Comparison of ENCODE assay signal across 1 cellular context in the genomic region with DNA sequence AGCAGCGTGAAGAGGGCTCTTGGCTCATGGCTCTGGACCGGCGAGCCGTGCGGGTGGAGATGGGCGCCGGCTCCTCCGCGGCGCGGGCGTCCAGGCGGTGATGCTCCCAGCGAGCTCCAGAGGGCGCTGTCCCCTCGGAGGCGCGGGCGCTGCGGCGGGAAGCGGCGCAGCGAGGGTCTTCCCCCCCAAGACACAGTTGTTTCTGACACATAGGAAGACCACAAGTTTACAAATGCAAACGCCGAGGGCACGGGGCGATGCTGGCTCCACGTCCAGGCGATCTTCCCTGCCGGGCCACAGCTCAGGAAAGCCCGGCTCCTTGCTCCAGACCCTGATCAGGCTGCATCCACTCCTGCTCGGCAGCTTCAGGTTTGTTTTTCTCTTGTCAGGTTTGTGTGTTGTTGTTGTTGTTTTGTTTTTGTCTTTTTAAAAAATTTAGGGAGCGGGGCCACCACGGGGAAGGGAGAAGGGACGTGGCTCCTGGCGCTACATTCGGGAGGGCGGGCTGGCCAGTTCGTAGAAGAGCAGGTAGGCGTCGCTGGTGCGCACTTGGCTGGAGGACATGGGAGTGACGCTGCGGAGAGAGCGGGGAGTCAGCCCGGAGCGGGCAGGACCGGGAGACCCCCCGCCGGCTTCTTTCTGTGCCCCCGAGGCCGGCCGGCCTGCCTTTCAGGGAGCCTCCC.
TF ChIP-seq lines count a peak whose summit lies in the region.

No MANE protein-coding gene starts in this region.

TF ChIP-seq in liver, 16 proteins besides CTCF, POLR2A, EP300 and RAD21 (continued from another document):
- TF ChIP-seq, protein P1, sequence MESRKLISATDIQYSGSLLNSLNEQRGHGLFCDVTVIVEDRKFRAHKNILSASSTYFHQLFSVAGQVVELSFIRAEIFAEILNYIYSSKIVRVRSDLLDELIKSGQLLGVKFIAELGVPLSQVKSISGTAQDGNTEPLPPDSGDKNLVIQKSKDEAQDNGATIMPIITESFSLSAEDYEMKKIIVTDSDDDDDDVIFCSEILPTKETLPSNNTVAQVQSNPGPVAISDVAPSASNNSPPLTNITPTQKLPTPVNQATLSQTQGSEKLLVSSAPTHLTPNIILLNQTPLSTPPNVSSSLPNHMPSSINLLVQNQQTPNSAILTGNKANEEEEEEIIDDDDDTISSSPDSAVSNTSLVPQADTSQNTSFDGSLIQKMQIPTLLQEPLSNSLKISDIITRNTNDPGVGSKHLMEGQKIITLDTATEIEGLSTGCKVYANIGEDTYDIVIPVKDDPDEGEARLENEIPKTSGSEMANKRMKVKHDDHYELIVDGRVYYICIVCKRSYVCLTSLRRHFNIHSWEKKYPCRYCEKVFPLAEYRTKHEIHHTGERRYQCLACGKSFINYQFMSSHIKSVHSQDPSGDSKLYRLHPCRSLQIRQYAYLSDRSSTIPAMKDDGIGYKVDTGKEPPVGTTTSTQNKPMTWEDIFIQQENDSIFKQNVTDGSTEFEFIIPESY (IDR thresholded peaks at IDR 0.05), result no peak
- TF ChIP-seq, protein P2, sequence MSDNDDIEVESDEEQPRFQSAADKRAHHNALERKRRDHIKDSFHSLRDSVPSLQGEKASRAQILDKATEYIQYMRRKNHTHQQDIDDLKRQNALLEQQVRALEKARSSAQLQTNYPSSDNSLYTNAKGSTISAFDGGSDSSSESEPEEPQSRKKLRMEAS (IDR thresholded peaks at IDR 0.05), result no peak
- TF ChIP-seq SP1 (IDR thresholded peaks at IDR 0.05) (no peak), HNF4G (IDR thresholded peaks at IDR 0.05) (no peak), JUND (IDR thresholded peaks at IDR 0.05) (no peak), FOXA1 (IDR thresholded peaks at IDR 0.05) (no peak), TAF1 (conservative IDR thresholded peaks at IDR 0.05) (no peak), GABPA (IDR thresholded peaks at IDR 0.05 in 1 of 2, conservative IDR thresholded peaks at IDR 0.05 in 1 of 2) (no peak), HNF4A (conservative IDR thresholded peaks at IDR 0.05) (no peak), FOXA2 (IDR thresholded peaks at IDR 0.05) (no peak), NR2F2 (IDR thresholded peaks at IDR 0.05) (no peak)
- TF ChIP-seq, protein P3, sequence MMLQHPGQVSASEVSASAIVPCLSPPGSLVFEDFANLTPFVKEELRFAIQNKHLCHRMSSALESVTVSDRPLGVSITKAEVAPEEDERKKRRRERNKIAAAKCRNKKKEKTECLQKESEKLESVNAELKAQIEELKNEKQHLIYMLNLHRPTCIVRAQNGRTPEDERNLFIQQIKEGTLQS (IDR thresholded peaks at IDR 0.05), result no peak
- TF ChIP-seq, protein P4, sequence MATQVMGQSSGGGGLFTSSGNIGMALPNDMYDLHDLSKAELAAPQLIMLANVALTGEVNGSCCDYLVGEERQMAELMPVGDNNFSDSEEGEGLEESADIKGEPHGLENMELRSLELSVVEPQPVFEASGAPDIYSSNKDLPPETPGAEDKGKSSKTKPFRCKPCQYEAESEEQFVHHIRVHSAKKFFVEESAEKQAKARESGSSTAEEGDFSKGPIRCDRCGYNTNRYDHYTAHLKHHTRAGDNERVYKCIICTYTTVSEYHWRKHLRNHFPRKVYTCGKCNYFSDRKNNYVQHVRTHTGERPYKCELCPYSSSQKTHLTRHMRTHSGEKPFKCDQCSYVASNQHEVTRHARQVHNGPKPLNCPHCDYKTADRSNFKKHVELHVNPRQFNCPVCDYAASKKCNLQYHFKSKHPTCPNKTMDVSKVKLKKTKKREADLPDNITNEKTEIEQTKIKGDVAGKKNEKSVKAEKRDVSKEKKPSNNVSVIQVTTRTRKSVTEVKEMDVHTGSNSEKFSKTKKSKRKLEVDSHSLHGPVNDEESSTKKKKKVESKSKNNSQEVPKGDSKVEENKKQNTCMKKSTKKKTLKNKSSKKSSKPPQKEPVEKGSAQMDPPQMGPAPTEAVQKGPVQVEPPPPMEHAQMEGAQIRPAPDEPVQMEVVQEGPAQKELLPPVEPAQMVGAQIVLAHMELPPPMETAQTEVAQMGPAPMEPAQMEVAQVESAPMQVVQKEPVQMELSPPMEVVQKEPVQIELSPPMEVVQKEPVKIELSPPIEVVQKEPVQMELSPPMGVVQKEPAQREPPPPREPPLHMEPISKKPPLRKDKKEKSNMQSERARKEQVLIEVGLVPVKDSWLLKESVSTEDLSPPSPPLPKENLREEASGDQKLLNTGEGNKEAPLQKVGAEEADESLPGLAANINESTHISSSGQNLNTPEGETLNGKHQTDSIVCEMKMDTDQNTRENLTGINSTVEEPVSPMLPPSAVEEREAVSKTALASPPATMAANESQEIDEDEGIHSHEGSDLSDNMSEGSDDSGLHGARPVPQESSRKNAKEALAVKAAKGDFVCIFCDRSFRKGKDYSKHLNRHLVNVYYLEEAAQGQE (IDR thresholded peaks at IDR 0.05), result no peak
TF ChIP-seq in liver: peak in this region for 0.
